ENCODE assay signal across 8 cellular contexts in genomic region chr4:12633058-12633651, GRCh38.
DNase-seq lines count a peak whose midpoint lies in the region; ATAC-seq, FAIRE-seq and TF ChIP-seq lines count a peak whose summit lies in the region.

No MANE protein-coding gene starts in this region.

- 2% methylated on average over 15 of the region's 15 CpGs for WGBS in mammary epithelial cell (ENCODE audit: low coverage, missing lambda C conversion rate)

- no peak overlapping the region for H2AFZ ChIP-seq in mammary epithelial cell (ENCODE audit: low read depth, low read length)

- no peaks in the 10 kb centered on the region for H4K20me1 ChIP-seq in mammary epithelial cell (ENCODE audit: insufficient read depth, low read length)

- in situ Hi-C loops in mammary epithelial cell (cut with MboI; ENCODE audit: low sequenced_read_pairs in 2 of 2) = loop anchor here in 1 of 2 donors (25.0 kb wide), 1 partner anchor 821 kb away; no protein-coding TSS in a partner anchor

- peak; percentile 96 for ATAC-seq in GM18861 (IDR thresholded peaks at IDR 0.05; ENCODE audit: unreplicated experiment)
- ATAC-seq in HG03060 (IDR thresholded peaks at IDR 0.05; ENCODE audit: low read depth, unreplicated experiment) = peak; percentile 96

- dilution Hi-C loops in mammary epithelial cell (cut with HindIII; ENCODE audit: low sequenced_read_pairs) = no loop called here

- H3K4me2 ChIP-seq in mammary epithelial cell (ENCODE audit: insufficient read depth, low read depth, low read length) = no peak overlapping the region

- DNase-seq in AG08395 (ENCODE audit: low spot score) = peak; percentile 45
- peak; percentile 1 for DNase-seq in NCI-H2107 (lab: John Stamatoyannopoulos, UW)
- peak; percentile 86 for DNase-seq in WERI-Rb-1
- peak; percentile 61 for DNase-seq in mammary epithelial cell
- peak; percentile 79 for DNase-seq in kidney
- peak; percentile 72 for DNase-seq in stimulated activated CD4-positive, alpha-beta T cell treated with anti-CD3 and anti-CD28 coated beads, Interleukin-1b, Interleukin-23, amount 100 ng/mL, for 48 hours

- H3K27ac ChIP-seq in WERI-Rb-1 = no peak overlapping the region
- H3K27ac ChIP-seq in mammary epithelial cell (ENCODE audit: insufficient read depth, low read depth, low read length) = no peak overlapping the region
- H3K27ac ChIP-seq in kidney (ENCODE audit: low read depth in 2 of 2, low read length in 2 of 2) = no peak overlapping the region

- H3K4me1 ChIP-seq in mammary epithelial cell (ENCODE audit: insufficient read depth, low read length) (no peaks in the 10 kb centered on the region), kidney (ENCODE audit: control insufficient read depth in 1 of 2, insufficient read depth in 1 of 2, low read depth in 1 of 2, low read length in 2 of 2) (no peaks in the 10 kb centered on the region)

- peak; percentile 52 for FAIRE-seq in kidney (lab: Jason Lieb, UNC)

- H3K27me3 ChIP-seq in WERI-Rb-1 (ENCODE audit: insufficient read depth, low read depth, severe bottlenecking) = no peaks in the 10 kb centered on the region
- H3K27me3 ChIP-seq in mammary epithelial cell (ENCODE audit: insufficient read depth, low read length) = no peaks in the 10 kb centered on the region

- no peaks in the 10 kb centered on the region for H3K79me2 ChIP-seq in mammary epithelial cell (ENCODE audit: insufficient read depth, low read length)

- TF ChIP-seq CTCF in WERI-Rb-1 (IDR thresholded peaks at IDR 0.05; ENCODE audit: low read depth, low read length) (peak; percentile 90), mammary epithelial cell (conservative IDR thresholded peaks at IDR 0.05 in 1 of 2, IDR thresholded peaks at IDR 0.05 in 1 of 2; ENCODE audit: extremely low read depth in 1 of 2, insufficient read depth in 1 of 2, low read depth in 1 of 2, low read length in 2 of 2) (peak; percentile 92 to 97), kidney (IDR thresholded peaks at IDR 0.05; ENCODE audit: borderline replicate concordance, extremely low read depth, insufficient read depth) (peak; percentile 84)

- CTCF ChIA-PET in mammary epithelial cell (lab: Charles Lee; ENCODE audit: low non-redundant PET) = interaction anchor here (0.6 to 1.0 kb wide), 4 partner anchors 223 to 596 kb away, joined by 3 to 4 read pairs (median 4); no protein-coding TSS in a partner anchor

- H3K9ac ChIP-seq in mammary epithelial cell (ENCODE audit: insufficient read depth, low read length) (no peak overlapping the region), kidney (ENCODE audit: low read length in 2 of 2) (no peak overlapping the region)

- H3K4me3 ChIP-seq in WERI-Rb-1 (ENCODE audit: low read depth, low read length) (no peak overlapping the region), mammary epithelial cell (replicated peaks in 1 of 3; ENCODE audit: insufficient read depth in 1 of 3, low read depth in 2 of 3, low read length in 3 of 3) (no peak overlapping the region), kidney (ENCODE audit: low read length in 2 of 2) (no peak overlapping the region)

- intact Hi-C loops in mammary epithelial cell (cut with micrococcal nuclease) = loop anchor here (1.0 to 5.0 kb wide), 7 partner anchors 223 to 1206 kb away; partner anchors contain the start of gene HS3ST1
- intact Hi-C loops in kidney (cut with DNase I) = no loop called here

- H3K9me3 ChIP-seq in WERI-Rb-1 (ENCODE audit: severe bottlenecking) (peaks cover 8% of the 10 kb centered on the region), mammary epithelial cell (replicated peaks; ENCODE audit: insufficient read depth, low read length) (peaks cover 2% of the 10 kb centered on the region), kidney (ENCODE audit: control insufficient read depth in 1 of 2, low read length in 2 of 2) (no peaks in the 10 kb centered on the region)

- H3K36me3 ChIP-seq in WERI-Rb-1 = no peaks in the 10 kb centered on the region
- H3K36me3 ChIP-seq in mammary epithelial cell (ENCODE audit: insufficient read depth, low read length) = no peaks in the 10 kb centered on the region
- H3K36me3 ChIP-seq in kidney (ENCODE audit: control insufficient read depth in 1 of 2, insufficient read depth in 2 of 2, low read length in 2 of 2) = no peaks in the 10 kb centered on the region

- no TSS peak for BruUV-seq in mammary epithelial cell (replicated peaks; lab: Mats Ljungman, UMichigan)

Comparison
In these comparisons a context has a peak if more than half of its experiments do, and no peak if none do; other contexts are left out.
1. DNase-seq: peak in every context shown above with its lines; median percentile 86 in WERI-Rb-1; 79 in kidney; 72 in stimulated activated CD4-positive, alpha-beta T cell treated with anti-CD3 and anti-CD28 coated beads, Interleukin-1b, Interleukin-23, amount 100 ng/mL, for 48 hours; 61 in mammary epithelial cell; 45 in AG08395; 1 in NCI-H2107.